Comparison of ENCODE assay signal across 1 cellular context in the genomic region with DNA sequence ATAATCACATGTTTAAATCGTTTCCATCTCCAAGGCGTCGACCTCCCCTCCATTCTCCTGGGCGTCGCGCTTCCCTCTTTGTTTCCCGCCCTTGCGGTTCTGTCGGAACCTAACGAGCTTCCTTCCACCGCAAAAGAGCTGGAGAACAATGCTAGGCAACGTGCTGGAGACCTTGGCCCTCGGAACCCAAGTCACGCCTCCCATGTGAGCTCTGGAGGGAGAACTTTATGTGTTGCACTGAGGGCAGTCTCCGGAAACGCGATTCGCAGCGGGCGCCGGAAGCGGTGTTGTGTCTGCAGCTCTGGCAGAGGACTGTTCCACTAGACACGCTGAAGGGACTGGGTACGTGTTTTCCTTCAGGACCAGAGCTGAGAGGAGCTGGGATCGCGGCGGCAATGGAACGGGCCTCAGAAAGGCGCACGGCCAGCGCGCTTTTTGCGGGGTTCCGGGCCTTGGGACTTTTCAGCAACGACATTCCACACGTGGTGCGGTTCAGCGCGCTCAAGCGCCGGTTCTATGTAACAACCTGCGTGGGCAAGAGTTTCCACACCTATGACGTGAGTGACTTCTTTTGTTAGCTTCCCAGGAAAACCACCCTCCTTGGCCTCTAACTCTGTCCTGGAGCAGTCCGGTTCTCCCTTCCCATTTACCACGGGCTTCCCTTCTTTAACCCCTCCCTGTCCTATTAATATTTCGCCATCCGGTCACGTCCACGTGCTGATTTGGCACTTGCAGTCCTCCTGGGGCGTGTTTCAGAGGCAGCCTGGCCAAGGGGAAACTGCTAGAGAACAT.
TF ChIP-seq lines count a peak whose summit lies in the region.

TSS of gene WDR36 (plus strand) at position 287 of the 792 bp plus-strand sequence. CDS start at position 396, 109 bp downstream.

TF ChIP-seq in K562, 482 proteins besides CTCF, POLR2A, EP300 and RAD21 (continued from another document and continues in another):
- TF ChIP-seq ZNF609 (CRISPR knock-in tag; IDR thresholded peaks at IDR 0.05; ENCODE audit: borderline replicate concordance), result 0 out of 2 replicates have a peak, but pooled peaks have one; percentile 45
- 0 out of 2 replicates have a peak, but pooled peaks have one; percentile 31 for TF ChIP-seq SAFB (IDR thresholded peaks at IDR 0.05; ENCODE audit: borderline replicate concordance, low read depth, low read length)
- peak; percentile 94 for TF ChIP-seq RBFOX2 (IDR thresholded peaks at IDR 0.05; ENCODE audit: low read depth, low read length)
- no peak for TF ChIP-seq GABPB2 (CRISPR knock-in tag; conservative IDR thresholded peaks at IDR 0.05)
- peak; percentile 86 for TF ChIP-seq ATF7 (IDR thresholded peaks at IDR 0.05)
- TF ChIP-seq ZFP30 (CRISPR knock-in tag; IDR thresholded peaks at IDR 0.05; ENCODE audit: borderline replicate concordance), result no peak
- TF ChIP-seq RFX7 (CRISPR knock-in tag; IDR thresholded peaks at IDR 0.05), result no peak
- TF ChIP-seq TSC22D4 (tag; IDR thresholded peaks at IDR 0.05), result no peak
- TF ChIP-seq, protein P1, sequence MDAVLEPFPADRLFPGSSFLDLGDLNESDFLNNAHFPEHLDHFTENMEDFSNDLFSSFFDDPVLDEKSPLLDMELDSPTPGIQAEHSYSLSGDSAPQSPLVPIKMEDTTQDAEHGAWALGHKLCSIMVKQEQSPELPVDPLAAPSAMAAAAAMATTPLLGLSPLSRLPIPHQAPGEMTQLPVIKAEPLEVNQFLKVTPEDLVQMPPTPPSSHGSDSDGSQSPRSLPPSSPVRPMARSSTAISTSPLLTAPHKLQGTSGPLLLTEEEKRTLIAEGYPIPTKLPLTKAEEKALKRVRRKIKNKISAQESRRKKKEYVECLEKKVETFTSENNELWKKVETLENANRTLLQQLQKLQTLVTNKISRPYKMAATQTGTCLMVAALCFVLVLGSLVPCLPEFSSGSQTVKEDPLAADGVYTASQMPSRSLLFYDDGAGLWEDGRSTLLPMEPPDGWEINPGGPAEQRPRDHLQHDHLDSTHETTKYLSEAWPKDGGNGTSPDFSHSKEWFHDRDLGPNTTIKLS (IDR thresholded peaks at IDR 0.05; ENCODE audit: borderline replicate concordance, low read depth), result peak; percentile 85
- TF ChIP-seq, protein P2, sequence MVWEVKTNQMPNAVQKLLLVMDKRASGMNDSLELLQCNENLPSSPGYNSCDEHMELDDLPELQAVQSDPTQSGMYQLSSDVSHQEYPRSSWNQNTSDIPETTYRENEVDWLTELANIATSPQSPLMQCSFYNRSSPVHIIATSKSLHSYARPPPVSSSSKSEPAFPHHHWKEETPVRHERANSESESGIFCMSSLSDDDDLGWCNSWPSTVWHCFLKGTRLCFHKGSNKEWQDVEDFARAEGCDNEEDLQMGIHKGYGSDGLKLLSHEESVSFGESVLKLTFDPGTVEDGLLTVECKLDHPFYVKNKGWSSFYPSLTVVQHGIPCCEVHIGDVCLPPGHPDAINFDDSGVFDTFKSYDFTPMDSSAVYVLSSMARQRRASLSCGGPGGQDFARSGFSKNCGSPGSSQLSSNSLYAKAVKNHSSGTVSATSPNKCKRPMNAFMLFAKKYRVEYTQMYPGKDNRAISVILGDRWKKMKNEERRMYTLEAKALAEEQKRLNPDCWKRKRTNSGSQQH (CRISPR knock-in tag; IDR thresholded peaks at IDR 0.05), result peak; percentile 60; the same call in 1 of the 2 replicates
- TF ChIP-seq, protein P3, sequence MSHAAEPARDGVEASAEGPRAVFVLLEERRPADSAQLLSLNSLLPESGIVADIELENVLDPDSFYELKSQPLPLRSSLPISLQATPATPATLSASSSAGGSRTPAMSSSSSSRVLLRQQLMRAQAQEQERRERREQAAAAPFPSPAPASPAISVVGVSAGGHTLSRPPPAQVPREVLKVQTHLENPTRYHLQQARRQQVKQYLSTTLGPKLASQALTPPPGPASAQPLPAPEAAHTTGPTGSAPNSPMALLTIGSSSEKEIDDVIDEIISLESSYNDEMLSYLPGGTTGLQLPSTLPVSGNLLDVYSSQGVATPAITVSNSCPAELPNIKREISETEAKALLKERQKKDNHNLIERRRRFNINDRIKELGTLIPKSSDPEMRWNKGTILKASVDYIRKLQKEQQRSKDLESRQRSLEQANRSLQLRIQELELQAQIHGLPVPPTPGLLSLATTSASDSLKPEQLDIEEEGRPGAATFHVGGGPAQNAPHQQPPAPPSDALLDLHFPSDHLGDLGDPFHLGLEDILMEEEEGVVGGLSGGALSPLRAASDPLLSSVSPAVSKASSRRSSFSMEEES (CRISPR knock-in tag; IDR thresholded peaks at IDR 0.05), result peak; percentile 20; the same call in 1 of the 2 replicates
- TF ChIP-seq LCOR (CRISPR knock-in tag; IDR thresholded peaks at IDR 0.05), result peak; percentile 97
- peak in 2 of 3 experiments; percentile 15 to 47 for TF ChIP-seq YY1 (IDR thresholded peaks at IDR 0.05; ENCODE audit: borderline replicate concordance in 1 of 3, control insufficient read depth in 1 of 3, extremely low read depth in 1 of 3, insufficient read depth in 3 of 3, insufficient read length in 1 of 3, insufficient replicate concordance in 2 of 3, low read depth in 1 of 3, low read length in 2 of 3)
- TF ChIP-seq, protein P4, sequence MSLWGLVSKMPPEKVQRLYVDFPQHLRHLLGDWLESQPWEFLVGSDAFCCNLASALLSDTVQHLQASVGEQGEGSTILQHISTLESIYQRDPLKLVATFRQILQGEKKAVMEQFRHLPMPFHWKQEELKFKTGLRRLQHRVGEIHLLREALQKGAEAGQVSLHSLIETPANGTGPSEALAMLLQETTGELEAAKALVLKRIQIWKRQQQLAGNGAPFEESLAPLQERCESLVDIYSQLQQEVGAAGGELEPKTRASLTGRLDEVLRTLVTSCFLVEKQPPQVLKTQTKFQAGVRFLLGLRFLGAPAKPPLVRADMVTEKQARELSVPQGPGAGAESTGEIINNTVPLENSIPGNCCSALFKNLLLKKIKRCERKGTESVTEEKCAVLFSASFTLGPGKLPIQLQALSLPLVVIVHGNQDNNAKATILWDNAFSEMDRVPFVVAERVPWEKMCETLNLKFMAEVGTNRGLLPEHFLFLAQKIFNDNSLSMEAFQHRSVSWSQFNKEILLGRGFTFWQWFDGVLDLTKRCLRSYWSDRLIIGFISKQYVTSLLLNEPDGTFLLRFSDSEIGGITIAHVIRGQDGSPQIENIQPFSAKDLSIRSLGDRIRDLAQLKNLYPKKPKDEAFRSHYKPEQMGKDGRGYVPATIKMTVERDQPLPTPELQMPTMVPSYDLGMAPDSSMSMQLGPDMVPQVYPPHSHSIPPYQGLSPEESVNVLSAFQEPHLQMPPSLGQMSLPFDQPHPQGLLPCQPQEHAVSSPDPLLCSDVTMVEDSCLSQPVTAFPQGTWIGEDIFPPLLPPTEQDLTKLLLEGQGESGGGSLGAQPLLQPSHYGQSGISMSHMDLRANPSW (CRISPR knock-in tag; IDR thresholded peaks at IDR 0.05), result no peak
- TF ChIP-seq, protein P5, sequence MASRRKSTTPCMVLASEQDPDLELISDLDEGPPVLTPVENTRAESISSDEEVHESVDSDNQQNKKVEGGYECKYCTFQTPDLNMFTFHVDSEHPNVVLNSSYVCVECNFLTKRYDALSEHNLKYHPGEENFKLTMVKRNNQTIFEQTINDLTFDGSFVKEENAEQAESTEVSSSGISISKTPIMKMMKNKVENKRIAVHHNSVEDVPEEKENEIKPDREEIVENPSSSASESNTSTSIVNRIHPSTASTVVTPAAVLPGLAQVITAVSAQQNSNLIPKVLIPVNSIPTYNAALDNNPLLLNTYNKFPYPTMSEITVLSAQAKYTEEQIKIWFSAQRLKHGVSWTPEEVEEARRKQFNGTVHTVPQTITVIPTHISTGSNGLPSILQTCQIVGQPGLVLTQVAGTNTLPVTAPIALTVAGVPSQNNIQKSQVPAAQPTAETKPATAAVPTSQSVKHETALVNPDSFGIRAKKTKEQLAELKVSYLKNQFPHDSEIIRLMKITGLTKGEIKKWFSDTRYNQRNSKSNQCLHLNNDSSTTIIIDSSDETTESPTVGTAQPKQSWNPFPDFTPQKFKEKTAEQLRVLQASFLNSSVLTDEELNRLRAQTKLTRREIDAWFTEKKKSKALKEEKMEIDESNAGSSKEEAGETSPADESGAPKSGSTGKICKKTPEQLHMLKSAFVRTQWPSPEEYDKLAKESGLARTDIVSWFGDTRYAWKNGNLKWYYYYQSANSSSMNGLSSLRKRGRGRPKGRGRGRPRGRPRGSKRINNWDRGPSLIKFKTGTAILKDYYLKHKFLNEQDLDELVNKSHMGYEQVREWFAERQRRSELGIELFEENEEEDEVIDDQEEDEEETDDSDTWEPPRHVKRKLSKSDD (conservative IDR thresholded peaks at IDR 0.05; ENCODE audit: low read length), result peak; percentile 1; the same call in 1 of the 2 replicates
- TF ChIP-seq NEUROD1 (IDR thresholded peaks at IDR 0.05; ENCODE audit: borderline replicate concordance, low read depth, low read length, partially characterized antibody), result peak; percentile 86
- TF ChIP-seq ZNF695 (CRISPR knock-in tag; IDR thresholded peaks at IDR 0.05), result 0 out of 2 replicates have a peak, but pooled peaks have one; percentile 3
- TF ChIP-seq ETS1 (conservative IDR thresholded peaks at IDR 0.05; ENCODE audit: control insufficient read depth, low read depth, low read length), result peak; percentile 53; the same call in 1 of the 2 replicates
- peak; percentile 69 for TF ChIP-seq TOE1 (IDR thresholded peaks at IDR 0.05; ENCODE audit: borderline replicate concordance)
- TF ChIP-seq TOE1 (CRISPR knock-in tag; IDR thresholded peaks at IDR 0.05; ENCODE audit: borderline replicate concordance, low read depth), result no peak
- peak; percentile 89 for TF ChIP-seq SUPT5H (IDR thresholded peaks at IDR 0.05)
- TF ChIP-seq TAF1 (IDR thresholded peaks at IDR 0.05; ENCODE audit: control insufficient read depth, extremely low read depth, insufficient read depth, low read length, severe bottlenecking), result peak; percentile 90
- TF ChIP-seq AFF1 (IDR thresholded peaks at IDR 0.05; ENCODE audit: low read depth in 1 of 2, partially characterized antibody in 2 of 2), result peak in 1 of 2 experiments; percentile 53
- TF ChIP-seq ZBTB7A (IDR thresholded peaks at IDR 0.05; ENCODE audit: borderline replicate concordance, control insufficient read depth, low read depth, low read length), result peak; percentile 21; the same call in 1 of the 2 replicates
